In genomic region chr12:54337854-54338650, GRCh38 we compare ENCODE assay signal across 12 cellular contexts. TPM values are rescaled to one million over a fixed set of nuclear protein-coding genes. Genes with fewer than 3 reads are reported as not detected.
DNase-seq lines count a peak whose midpoint lies in the region; ATAC-seq and TF ChIP-seq lines count a peak whose summit lies in the region.
"Had no signal": no experiment of that assay in that cellular context is flagged by ENCODE, and none has a peak within 500 bp of the region (broad histone marks: within the 10 kb centered on the region; RNA-seq: fewer than 3 reads in every experiment).

No MANE protein-coding gene starts in this region.

- H3K27ac Mint-ChIP-seq in activated T-helper 17 cell treated with anti-CD3 and anti-CD28 coated beads, Interleukin-2, amount 50 U/mL, for 72 hours: peak overlapping the region; percentile 39
- H3K27ac Mint-ChIP-seq in activated naive CD4-positive, alpha-beta T cell treated with anti-CD3 and anti-CD28 coated beads, Interleukin-2, amount 10 ng/mL, durations not matched to agents 7 days and 5 days: no peak overlapping the region

- H3K36me3 ChIP-seq in muscle layer of colon (ENCODE audit: insufficient read depth, low read length) (peaks cover 30% of the 10 kb centered on the region), tibial artery (peaks cover 11 to 26% (median 17%) of the 10 kb centered on the region in 3 donors)

- H3K4me1 ChIP-seq in muscle layer of colon (ENCODE audit: insufficient read depth, low read length): peaks cover 41% of the 10 kb centered on the region
- peaks cover 0 to 37% (median 20%) of the 10 kb centered on the region in 4 donors for H3K4me1 ChIP-seq in tibial artery

- H3K9me3 ChIP-seq in muscle layer of colon (ENCODE audit: low read length): no peaks in the 10 kb centered on the region
- no peaks in the 10 kb centered on the region for H3K9me3 ChIP-seq in tibial artery

- H3K27ac ChIP-seq in muscle layer of colon (ENCODE audit: low read depth, low read length) (peak overlapping the region; percentile 77), tibial artery (peak overlapping the region; percentile 12 to 21)
- H3K27ac ChIP-seq: KMS-11 had no signal

- intact Hi-C loops in tibial artery (cut with DNase I; ENCODE audit: low total_unique reads): loop anchor here (10.0 kb wide), 1 partner anchor 873 kb away; no protein-coding TSS in a partner anchor

- TF ChIP-seq CTCF in fibroblast of mammary gland (conservative IDR thresholded peaks at IDR 0.05; ENCODE audit: control insufficient read depth, insufficient read depth, low read depth, low read length) (no peak), tibial artery (IDR thresholded peaks at IDR 0.05) (no peak)

- peaks cover 44% of the 10 kb centered on the region for H3K36me3 Mint-ChIP-seq in activated T-helper 17 cell treated with anti-CD3 and anti-CD28 coated beads, Interleukin-2, amount 50 U/mL, for 72 hours (ENCODE audit: low read depth)
- peaks cover 19% of the 10 kb centered on the region for H3K36me3 Mint-ChIP-seq in activated naive CD4-positive, alpha-beta T cell treated with anti-CD3 and anti-CD28 coated beads, Interleukin-2, amount 10 ng/mL, durations not matched to agents 7 days and 5 days

- peaks cover 13% of the 10 kb centered on the region for H3K4me1 Mint-ChIP-seq in activated T-helper 17 cell treated with anti-CD3 and anti-CD28 coated beads, Interleukin-2, amount 50 U/mL, for 72 hours
- peaks cover 10% of the 10 kb centered on the region for H3K4me1 Mint-ChIP-seq in activated naive CD4-positive, alpha-beta T cell treated with anti-CD3 and anti-CD28 coated beads, Interleukin-2, amount 10 ng/mL, durations not matched to agents 7 days and 5 days

- H3K27me3 Mint-ChIP-seq in activated T-helper 17 cell treated with anti-CD3 and anti-CD28 coated beads, Interleukin-2, amount 50 U/mL, for 72 hours: no peaks in the 10 kb centered on the region
- no peaks in the 10 kb centered on the region for H3K27me3 Mint-ChIP-seq in activated naive CD4-positive, alpha-beta T cell treated with anti-CD3 and anti-CD28 coated beads, Interleukin-2, amount 10 ng/mL, durations not matched to agents 7 days and 5 days

- H3K4me3 Mint-ChIP-seq in activated T-helper 17 cell treated with anti-CD3 and anti-CD28 coated beads, Interleukin-2, amount 50 U/mL, for 72 hours: no peak overlapping the region
- H3K4me3 Mint-ChIP-seq in activated naive CD4-positive, alpha-beta T cell treated with anti-CD3 and anti-CD28 coated beads, Interleukin-2, amount 10 ng/mL, durations not matched to agents 7 days and 5 days: no peak overlapping the region

- H3K27me3 ChIP-seq in muscle layer of colon (ENCODE audit: control insufficient read depth in 1 of 2, insufficient read depth in 2 of 2, low read length in 2 of 2) (no peaks in the 10 kb centered on the region), tibial artery (no peaks in the 10 kb centered on the region)

- CTCF ChIA-PET in activated naive CD4-positive, alpha-beta T cell treated with anti-CD3 and anti-CD28 coated beads, Interleukin-2, amount 10 ng/mL, durations not matched to agents 7 days and 5 days (lab: Charles Lee): interaction anchor here (0.7 to 7.2 kb wide), 13 partner anchors 9 to 96 kb away, joined by 3 to 89 read pairs (median 10); partner anchors contain the start of gene COPZ1

- ATAC-seq in activated T-helper 17 cell treated with anti-CD3 and anti-CD28 coated beads, Interleukin-2, amount 50 U/mL, for 72 hours (replicated peaks): no peak
- ATAC-seq: Panc1 had no signal

- H3K9me3 Mint-ChIP-seq in activated T-helper 17 cell treated with anti-CD3 and anti-CD28 coated beads, Interleukin-2, amount 50 U/mL, for 72 hours: no peaks in the 10 kb centered on the region
- H3K9me3 Mint-ChIP-seq in activated naive CD4-positive, alpha-beta T cell treated with anti-CD3 and anti-CD28 coated beads, Interleukin-2, amount 10 ng/mL, durations not matched to agents 7 days and 5 days: no peaks in the 10 kb centered on the region

- H3K9ac ChIP-seq in muscle layer of colon (ENCODE audit: low read length): peak overlapping the region; percentile 14
- H3K9ac ChIP-seq: KMS-11 had no signal

- DNase-seq in fibroblast of mammary gland (ENCODE audit: low read depth): peak; percentile 37
- no peak for DNase-seq in tibial artery
- no peak for DNase-seq in GM03348 (ENCODE audit: low spot score)
- no peak for DNase-seq in activated naive CD4-positive, alpha-beta T cell treated with anti-CD3 and anti-CD28 coated beads, Interleukin-2, amount 10 ng/mL, durations not matched to agents 7 days and 5 days
- DNase-seq in NCI-H526 treated with DMSO at 0.1 percent for 48 hours (lab: John Stamatoyannopoulos, UW): no peak
- DNase-seq: Calu3 had no signal

- H3K4me3 ChIP-seq in fibroblast of mammary gland (ENCODE audit: control insufficient read depth, low read depth, low read length) (no peak overlapping the region), muscle layer of colon (ENCODE audit: low read depth in 1 of 2, low read length in 2 of 2) (peak overlapping the region in 1 of 2 donors; percentile 13), tibial artery (no peak overlapping the region)

RNA-seq across cellular contexts. Expression of gene COPZ1, which starts 13.1 kb away (rescaled TPM):
- total RNA-seq in activated T-helper 17 cell treated with anti-CD3 and anti-CD28 coated beads, Interleukin-2, amount 50 U/mL, for 72 hours: 10 to 100 TPM; 75.4 to 86.8 TPM

RNA-seq across cellular contexts. Expression of gene GPR84, which starts 26.2 kb away (rescaled TPM):
- 1 to 10 TPM in 1 of 2 donors, under 1 TPM in 1; 0.24 to 2.2 TPM for total RNA-seq in activated T-helper 17 cell treated with anti-CD3 and anti-CD28 coated beads, Interleukin-2, amount 50 U/mL, for 72 hours
- total RNA-seq: Calu3, epithelial cell of proximal tubule, renal cortical epithelial cell had no signal

RNA-seq across cellular contexts. Expression of gene NFE2, which starts 37.2 kb away (rescaled TPM):
- total RNA-seq in activated T-helper 17 cell treated with anti-CD3 and anti-CD28 coated beads, Interleukin-2, amount 50 U/mL, for 72 hours: not detected
- total RNA-seq: epithelial cell of proximal tubule had no signal

RNA-seq across cellular contexts. Expression of gene ZNF385A, which starts 46.5 kb away (rescaled TPM):
- 1 to 10 TPM in 1 of 2 donors, under 1 TPM in 1; 0.48 to 2.6 TPM for total RNA-seq in activated T-helper 17 cell treated with anti-CD3 and anti-CD28 coated beads, Interleukin-2, amount 50 U/mL, for 72 hours

RNA-seq across cellular contexts. Expression of gene HNRNPA1, which starts 57.5 kb away (rescaled TPM):
- 1,000 to 10,000 TPM; 1,204 to 1,551 TPM for total RNA-seq in activated T-helper 17 cell treated with anti-CD3 and anti-CD28 coated beads, Interleukin-2, amount 50 U/mL, for 72 hours
